10 cellular contexts compared by ENCODE assay signal in the genomic region with DNA sequence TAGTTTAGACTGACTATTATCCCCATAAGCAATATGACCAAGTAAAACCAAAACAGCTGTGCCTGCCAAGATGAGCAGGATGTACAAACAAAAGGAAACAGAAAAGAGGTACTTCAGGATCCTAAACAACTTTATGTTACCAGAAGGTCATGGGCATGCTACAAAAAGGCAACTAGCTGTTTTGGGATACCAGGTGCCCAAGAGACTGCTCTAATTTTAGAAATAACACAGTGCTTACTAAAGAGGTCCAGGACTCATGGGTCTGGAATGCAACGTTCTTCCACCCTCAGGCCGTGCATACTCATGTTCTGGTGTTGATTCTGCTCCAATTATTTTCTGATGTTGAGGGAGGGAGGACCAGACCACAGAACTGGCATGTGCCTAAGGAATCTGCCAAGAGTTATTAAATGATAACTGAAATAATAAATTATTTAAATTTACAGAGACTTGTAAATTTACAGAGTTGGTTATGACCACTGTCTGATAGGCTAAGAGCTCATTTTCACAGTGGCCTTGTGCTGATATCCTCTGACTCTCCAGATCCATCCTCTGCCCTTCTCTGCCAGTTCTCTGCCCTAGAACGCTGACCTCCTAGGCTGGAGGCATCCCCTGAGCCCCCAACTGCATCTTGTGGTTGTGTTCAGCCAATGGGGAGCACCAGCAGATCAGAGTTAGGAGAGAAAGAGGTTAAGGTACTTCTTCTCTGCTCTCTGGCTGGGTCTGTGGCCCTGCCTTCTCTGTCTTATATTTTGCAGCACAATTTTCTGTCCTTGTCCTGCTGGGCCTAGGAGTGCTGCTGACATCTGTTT. TPM values are rescaled to one million over a fixed set of nuclear protein-coding genes. Genes with fewer than 3 reads are reported as not detected.
DNase-seq lines count a peak whose midpoint lies in the region; ATAC-seq and TF ChIP-seq lines count a peak whose summit lies in the region.
"Had no signal": no experiment of that assay in that cellular context is flagged by ENCODE, and none has a peak within 500 bp of the region (broad histone marks: within the 10 kb centered on the region; RNA-seq: fewer than 3 reads in every experiment).

No MANE protein-coding gene starts in this region.

- WGBS in sigmoid colon, 2 donors = 69 to 74% methylated on average over 3 of the region's 3 CpGs

- DNase-seq in GM03348 (ENCODE audit: low spot score) = peak; percentile 82
- no peak for DNase-seq in RWPE2 (ENCODE audit: low spot score)
- peak; percentile 91 to 95 for DNase-seq in foreskin keratinocyte
- DNase-seq in sigmoid colon = no peak
- DNase-seq in CD14-positive monocyte (ENCODE audit: low spot score) = no peak
- DNase-seq in activated CD8-positive, alpha-beta memory T cell treated with anti-CD3 and anti-CD28 coated beads for 24 hours = no peak
- DNase-seq: H9; stimulated activated CD4-positive, alpha-beta T cell treated with anti-CD3 and anti-CD28 coated beads, Interleukin-4, amount 100 ng/mL, for 4 hours had no signal

- no peaks in the 10 kb centered on the region for H3K4me1 Mint-ChIP-seq in CD14-positive monocyte

- H3K9me3 ChIP-seq in RWPE2 (ENCODE audit: severe bottlenecking) (no peaks in the 10 kb centered on the region), sigmoid colon (no peaks in the 10 kb centered on the region)

- H3K27ac Mint-ChIP-seq in CD14-positive monocyte = peak overlapping the region in 1 of 7 donors; percentile 21
- H3K27ac Mint-ChIP-seq: H9 had no signal

- H3K9me3 Mint-ChIP-seq in CD14-positive monocyte = no peaks in the 10 kb centered on the region
- H3K9me3 Mint-ChIP-seq: H9 had no signal

- ATAC-seq in RWPE2 (ENCODE audit: low read depth) (peak; percentile 98), foreskin keratinocyte (peak; percentile 96), HG02852 (IDR thresholded peaks at IDR 0.05; ENCODE audit: unreplicated experiment) (no peak), GM18907 (IDR thresholded peaks at IDR 0.05; ENCODE audit: unreplicated experiment) (no peak)

- H3K4me1 ChIP-seq in RWPE2 (ENCODE audit: insufficient read depth, poor library complexity, severe bottlenecking) (peaks cover 41% of the 10 kb centered on the region), foreskin keratinocyte (peaks cover 64% of the 10 kb centered on the region), sigmoid colon (peaks cover 0 to 22% (median 16%) of the 10 kb centered on the region in 4 donors)

- H3K36me3 Mint-ChIP-seq in CD14-positive monocyte = no peaks in the 10 kb centered on the region

- intact Hi-C loops in sigmoid colon (cut with DNase I) = loop anchor here (10.0 kb wide), 1 partner anchor 91 kb away; no protein-coding TSS in a partner anchor
- intact Hi-C loops in CD14-positive monocyte (cut with micrococcal nuclease) = no loop called here

- no peak for TF ChIP-seq EP300 in sigmoid colon (IDR thresholded peaks at IDR 0.05)

- H3K4me3 Mint-ChIP-seq in CD14-positive monocyte = no peak overlapping the region
- H3K4me3 Mint-ChIP-seq: H9 had no signal

- no peak for TF ChIP-seq POLR2A in sigmoid colon (IDR thresholded peaks at IDR 0.05)

- H3K4me3 ChIP-seq in RWPE2 (ENCODE audit: severe bottlenecking) = no peak overlapping the region
- no peak overlapping the region for H3K4me3 ChIP-seq in sigmoid colon

- H3K27me3 Mint-ChIP-seq in CD14-positive monocyte (ENCODE audit: low read depth in 3 of 3) = peaks cover 9 to 35% (median 22%) of the 10 kb centered on the region in 3 donors

- H3K27me3 ChIP-seq in RWPE2 (ENCODE audit: insufficient read depth, poor library complexity, severe bottlenecking) = no peaks in the 10 kb centered on the region
- no peaks in the 10 kb centered on the region for H3K27me3 ChIP-seq in foreskin keratinocyte
- no peaks in the 10 kb centered on the region for H3K27me3 ChIP-seq in sigmoid colon

- TF ChIP-seq CTCF in RWPE2 (IDR thresholded peaks at IDR 0.05; ENCODE audit: poor library complexity, severe bottlenecking) (no peak), foreskin keratinocyte (conservative IDR thresholded peaks at IDR 0.05) (no peak), sigmoid colon (IDR thresholded peaks at IDR 0.05) (no peak), CD14-positive monocyte (IDR thresholded peaks at IDR 0.05) (no peak)

- H3K36me3 ChIP-seq in RWPE2 (ENCODE audit: low read depth) (no peaks in the 10 kb centered on the region), sigmoid colon (no peaks in the 10 kb centered on the region)

- H3K27ac ChIP-seq in RWPE2 (ENCODE audit: poor library complexity, severe bottlenecking) = peak overlapping the region; percentile 85
- peak overlapping the region; percentile 20 for H3K27ac ChIP-seq in foreskin keratinocyte
- peak overlapping the region; percentile 9 to 73 (median 45) for H3K27ac ChIP-seq in sigmoid colon

RNA-seq across cellular contexts. Expression of a gene that starts 37.7 kb away (rescaled TPM):
- 49.4 and 52.0 TPM in 2 replicates for total RNA-seq in foreskin keratinocyte
- 21.1 and 21.4 TPM in 2 replicates for polyA plus RNA-seq in foreskin keratinocyte
- 10 to 100 TPM in 2 of 4 donors, 1 to 10 TPM in 2; 6.7 to 14.2 (median 9.7) TPM for total RNA-seq in sigmoid colon
- 10 to 100 TPM; 33.6 to 49.7 (median 40.8) TPM for polyA plus RNA-seq in sigmoid colon
- 10 to 100 TPM; 26.9 to 27.9 TPM for polyA plus RNA-seq in CD14-positive monocyte

RNA-seq across cellular contexts. Expression of a gene that starts 54.6 kb away (rescaled TPM):
- total RNA-seq in foreskin keratinocyte (21.4 TPM in 2 replicates), sigmoid colon (10 to 100 TPM in 3 of 4 donors, 1 to 10 TPM in 1; 8.9 to 31.1 (median 19.4) TPM)
- polyA plus RNA-seq in foreskin keratinocyte (18.7 and 21.8 TPM in 2 replicates), sigmoid colon (10 to 100 TPM; 13.2 to 24.0 (median 13.4) TPM), CD14-positive monocyte (10 to 100 TPM; 18.5 to 19.7 TPM)

Comparison
In these comparisons a context has a peak if more than half of its experiments do, and no peak if none do; other contexts are left out.
1. DNase-seq: peak in GM03348 (single experiment) and foreskin keratinocyte (2 of 2); none in RWPE2 (single experiment), sigmoid colon (single experiment), CD14-positive monocyte (single experiment) and activated CD8-positive, alpha-beta memory T cell treated with anti-CD3 and anti-CD28 coated beads for 24 hours (single experiment).
2. ATAC-seq: peak in RWPE2 (single experiment) and foreskin keratinocyte (single experiment); none in HG02852 (single experiment) and GM18907 (single experiment).
3. H3K27ac ChIP-seq: peak in every context shown above with its lines; median percentile 85 in RWPE2; 45 in sigmoid colon; 20 in foreskin keratinocyte.